Comparison of ENCODE assay signal across 14 cellular contexts in the genomic region with DNA sequence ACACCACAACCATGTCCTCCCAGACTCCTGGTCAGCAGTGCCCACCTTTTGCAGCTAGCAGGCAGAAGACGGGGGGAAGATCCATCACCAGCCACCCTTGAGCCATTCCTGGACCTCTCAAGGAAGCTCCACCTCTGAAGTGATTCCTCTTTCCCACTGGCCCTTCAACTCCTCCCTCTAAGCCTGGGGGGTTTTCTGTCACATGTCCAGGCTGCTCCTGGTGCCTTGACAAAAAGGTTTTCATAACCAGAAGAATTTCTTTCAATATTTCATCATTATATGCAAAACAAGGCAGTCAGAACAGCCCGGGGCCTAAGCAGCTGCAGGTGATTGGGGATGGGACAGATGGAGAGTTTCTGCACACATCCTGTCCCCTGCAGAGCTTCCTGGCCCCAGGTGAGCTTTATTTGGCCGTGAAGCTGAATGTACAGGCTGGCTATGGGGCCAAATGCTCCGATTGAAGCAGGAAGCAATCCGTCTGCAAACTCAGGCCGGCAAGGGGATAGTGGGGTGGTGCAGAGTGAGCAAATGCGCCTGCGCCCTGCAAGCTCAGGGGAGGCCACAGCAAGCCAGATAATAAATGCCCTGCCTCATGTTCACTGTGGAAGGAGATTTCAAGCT.
"Had no signal": no experiment of that assay in that cellular context is flagged by ENCODE, and none has a peak within 500 bp of the region (broad histone marks: within the 10 kb centered on the region; RNA-seq: fewer than 3 reads in every experiment).

No MANE protein-coding gene starts in this region.

- H3K4me1 ChIP-seq: stomach, testis had no signal

- H3K9me3 ChIP-seq: stomach, testis had no signal

- H3K27ac Mint-ChIP-seq: activated T-cell treated with anti-CD3 and anti-CD28 coated beads, Interleukin-2, amount 50 U/mL, for 24 hours; natural killer cell had no signal

- H3K9me3 Mint-ChIP-seq: activated T-cell treated with anti-CD3 and anti-CD28 coated beads, Interleukin-2, amount 50 U/mL, for 24 hours; natural killer cell had no signal

- H3K4me3 Mint-ChIP-seq: activated T-cell treated with anti-CD3 and anti-CD28 coated beads, Interleukin-2, amount 50 U/mL, for 24 hours; natural killer cell had no signal

- H3K36me3 ChIP-seq: stomach had no signal

- H3K4me1 Mint-ChIP-seq: natural killer cell had no signal

- H3K27me3 ChIP-seq: testis had no signal

- H3K36me3 Mint-ChIP-seq: natural killer cell had no signal

- DNase-seq: activated CD4-positive, alpha-beta T cell treated with anti-CD3 and anti-CD28 coated beads for 1 hour; activated CD4-positive, alpha-beta T cell treated with anti-CD3 and anti-CD28 coated beads, Interleukin-2, amount 50 U/mL, for 48 hours; activated naive CD4-positive, alpha-beta T cell treated with anti-CD3 and anti-CD28 coated beads, Interleukin-2, amount 50 U/mL, for 16 hours; activated T-cell treated with anti-CD3 and anti-CD28 coated beads, Interleukin-2, amount 50 U/mL, for 24 hours; hippocampal formation; kidney glomerular epithelial cell; mesenchymal stem cell; natural killer cell; posterior cingulate gyrus; retina; stimulated activated CD4-positive, alpha-beta T cell treated with anti-CD3 and anti-CD28 coated beads, Interleukin-12 subunit alpha, Interleukin-12 subunit beta, amount 100 ng/mL, for 4 hours; stimulated activated CD4-positive, alpha-beta T cell treated with anti-CD3 and anti-CD28 coated beads, Interleukin-2, amount 100 ng/mL, for 24 hours; stomach; testis had no signal

- H3K4me3 ChIP-seq: stomach, testis had no signal

- H3K27ac ChIP-seq: stomach, testis had no signal
